In genomic region chr1:156607344-156607743, GRCh38 we compare ENCODE assay signal across 8 cellular contexts. TPM values are rescaled to one million over a fixed set of nuclear protein-coding genes. Genes with fewer than 3 reads are reported as not detected.
"Had no signal": no experiment of that assay in that cellular context is flagged by ENCODE, and none has a peak within 500 bp of the region (broad histone marks: within the 10 kb centered on the region; RNA-seq: fewer than 3 reads in every experiment).

No MANE protein-coding gene starts in this region.

RNA-seq across cellular contexts. Expression of gene HAPLN2, which starts 11.9 kb away (rescaled TPM):
- total RNA-seq: HepG2, HT1080, IMR-90, LHCN-M2, MCF 10A, SK-MEL-5 had no signal
- polyA plus RNA-seq: HepG2, IMR-90 had no signal

RNA-seq across cellular contexts. Expression of gene TTC24, which starts 27.8 kb away (rescaled TPM):
- total RNA-seq: HT1080, IMR-90, K562, LHCN-M2, MCF 10A, SK-MEL-5 had no signal
- polyA plus RNA-seq: IMR-90, K562, SK-N-SH had no signal

RNA-seq across cellular contexts. Expression of gene BCAN, which starts 34.6 kb away (rescaled TPM):
- total RNA-seq: HepG2, IMR-90, K562, LHCN-M2 had no signal
- polyA plus RNA-seq: HepG2 had no signal
